8 cellular contexts compared by ENCODE assay signal in the genomic region with DNA sequence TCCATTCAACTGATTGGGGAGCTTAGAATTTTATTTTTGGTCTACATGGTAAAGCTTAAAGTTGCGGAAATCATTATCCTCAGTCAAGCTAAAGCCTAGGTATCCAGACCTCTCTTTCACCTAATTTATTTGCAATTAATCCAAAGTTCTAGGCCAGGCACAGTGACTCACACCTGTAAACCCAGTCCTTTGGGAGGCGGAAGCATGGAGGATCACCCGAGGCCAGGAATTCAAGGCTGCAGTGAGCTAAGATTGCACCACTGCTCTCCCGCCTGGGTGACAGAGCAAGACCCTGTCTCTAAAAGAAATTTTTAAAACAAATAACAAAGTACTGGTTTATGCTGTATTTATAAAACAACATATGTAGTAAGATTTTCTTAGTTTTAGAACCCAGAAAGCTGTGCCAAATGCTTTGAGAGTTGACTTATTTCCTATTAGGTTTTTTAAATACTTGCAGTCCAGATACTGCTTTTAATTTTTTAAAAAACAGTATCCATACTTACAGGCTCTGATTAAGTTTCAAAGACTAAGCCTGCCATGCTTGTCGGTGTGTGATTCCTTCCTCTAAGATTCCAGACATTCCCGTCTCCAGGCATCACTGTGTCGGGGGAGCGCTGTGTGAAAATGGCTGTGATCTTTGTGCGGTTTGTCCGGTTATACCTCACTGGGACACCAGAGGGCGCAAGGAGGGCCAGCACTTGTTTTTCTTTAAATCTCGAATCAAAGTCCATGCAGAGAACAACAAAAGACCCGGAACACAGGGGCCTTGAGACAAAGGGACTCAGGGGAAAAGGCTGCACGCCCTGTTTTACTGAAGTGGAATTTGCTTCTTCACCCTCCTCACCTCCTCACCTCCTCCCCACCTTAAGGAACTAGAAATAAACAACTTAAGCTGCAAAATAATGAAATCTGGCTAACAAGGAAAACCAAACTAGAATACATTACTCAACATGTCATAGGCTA. TPM values are rescaled to one million over a fixed set of nuclear protein-coding genes. Genes with fewer than 3 reads are reported as not detected.
A peak's percentile ranks its signal among the peaks of the same experiment; 100 is the strongest.
DNase-seq lines count a peak whose midpoint lies in the region; ATAC-seq and TF ChIP-seq lines count a peak whose summit lies in the region.

No MANE protein-coding gene starts in this region.

- peak overlapping the region; percentile 24 for H3K4me3 Mint-ChIP-seq in activated T-helper 1 cell treated with anti-CD3 and anti-CD28 coated beads, Interleukin-12 subunit alpha, Interleukin-12 subunit beta, Interleukin-2, Interleukin-4 antibody, amounts not matched to agents 30 ng/mL and 10 ng/mL and 1 ng/mL, durations not matched to agents 14 hours and 24 hours and 36 hours
- H3K4me3 Mint-ChIP-seq in nephron = peak overlapping the region; percentile 44 to 59 (median 55)

- H3K36me3 ChIP-seq in DND-41 (ENCODE audit: insufficient read depth, low read length) (no peaks in the 10 kb centered on the region), KMS-11 (ENCODE audit: insufficient read depth) (no peaks in the 10 kb centered on the region), PC-9 (ENCODE audit: low read depth) (no peaks in the 10 kb centered on the region)

- H3K27ac ChIP-seq in DND-41 (ENCODE audit: low read length) = peak overlapping the region; percentile 72
- H3K27ac ChIP-seq in KMS-11 = peak overlapping the region; percentile 45
- H3K27ac ChIP-seq in PC-9 = peak overlapping the region; percentile 70

- BruUV-seq in PC-9 (replicated peaks; lab: Mats Ljungman, UMichigan) = TSS peak; percentile 62

- H3K4me3 ChIP-seq in DND-41 (ENCODE audit: low read depth in 1 of 2, low read length in 2 of 2) = peak overlapping the region in 1 of 2 experiments; percentile 55; a peak in 3 of 4 replicates
- H3K4me3 ChIP-seq in KMS-11 (IDR thresholded peaks at IDR 0.05; ENCODE audit: insufficient read depth, low read depth, low read length) = no peak overlapping the region
- peak overlapping the region; percentile 51 for H3K4me3 ChIP-seq in PC-9

- no peaks in the 10 kb centered on the region for H3K79me2 ChIP-seq in DND-41 (ENCODE audit: insufficient read depth, low read length)
- H3K79me2 ChIP-seq in KMS-11 (ENCODE audit: insufficient read depth, low read depth) = no peaks in the 10 kb centered on the region
- no peaks in the 10 kb centered on the region for H3K79me2 ChIP-seq in PC-9 (ENCODE audit: low read depth)

- H3K9ac ChIP-seq in DND-41 (ENCODE audit: low read depth, low read length) (peak overlapping the region; percentile 44), KMS-11 (peak overlapping the region; percentile 26; the same call in 1 of the 2 replicates)

- peak overlapping the region; percentile 84 for H3K27ac Mint-ChIP-seq in activated T-helper 1 cell treated with anti-CD3 and anti-CD28 coated beads, Interleukin-12 subunit alpha, Interleukin-12 subunit beta, Interleukin-2, Interleukin-4 antibody, amounts not matched to agents 30 ng/mL and 10 ng/mL and 1 ng/mL, durations not matched to agents 14 hours and 24 hours and 36 hours
- H3K27ac Mint-ChIP-seq in nephron = peak overlapping the region; percentile 99 to 100 (median 99)

- H3K4me2 ChIP-seq in DND-41 (ENCODE audit: insufficient read depth, low read length) = peak overlapping the region; percentile 73
- H3K4me2 ChIP-seq in KMS-11 = peak overlapping the region; percentile 30; the same call in 1 of the 2 replicates
- peak overlapping the region; percentile 79 for H3K4me2 ChIP-seq in PC-9

- peaks cover 10% of the 10 kb centered on the region; the same call in 1 of the 2 replicates for H3F3A ChIP-seq in PC-9 (ENCODE audit: insufficient read depth, low read depth)

- peak overlapping the region; percentile 64 for H2AFZ ChIP-seq in DND-41 (ENCODE audit: low read depth, low read length)
- H2AFZ ChIP-seq in KMS-11 (ENCODE audit: low read depth) = peak overlapping the region; percentile 72
- H2AFZ ChIP-seq in PC-9 = peak overlapping the region; percentile 75

- H3K27me3 ChIP-seq in DND-41 (ENCODE audit: insufficient read depth, low read length, poor library complexity) (no peaks in the 10 kb centered on the region), KMS-11 (ENCODE audit: insufficient read depth, low read depth) (no peaks in the 10 kb centered on the region), PC-9 (ENCODE audit: insufficient read depth, low read depth) (no peaks in the 10 kb centered on the region)

- H3K4me1 Mint-ChIP-seq in activated T-helper 1 cell treated with anti-CD3 and anti-CD28 coated beads, Interleukin-12 subunit alpha, Interleukin-12 subunit beta, Interleukin-2, Interleukin-4 antibody, amounts not matched to agents 30 ng/mL and 10 ng/mL and 1 ng/mL, durations not matched to agents 14 hours and 24 hours and 36 hours (ENCODE audit: low read depth) = peaks cover 8% of the 10 kb centered on the region
- H3K4me1 Mint-ChIP-seq in nephron = peaks cover 12% of the 10 kb centered on the region

- H3K27me3 Mint-ChIP-seq in activated T-helper 1 cell treated with anti-CD3 and anti-CD28 coated beads, Interleukin-12 subunit alpha, Interleukin-12 subunit beta, Interleukin-2, Interleukin-4 antibody, amounts not matched to agents 30 ng/mL and 10 ng/mL and 1 ng/mL, durations not matched to agents 14 hours and 24 hours and 36 hours (ENCODE audit: insufficient read depth) = peaks cover 10% of the 10 kb centered on the region
- H3K27me3 Mint-ChIP-seq in nephron (ENCODE audit: low read depth) = peaks cover 4% of the 10 kb centered on the region

- ATAC-seq in DND-41 (ENCODE audit: insufficient read depth, low read depth) = peak; percentile 93
- peak; percentile 90 for ATAC-seq in GM21723 (IDR thresholded peaks at IDR 0.05; ENCODE audit: unreplicated experiment)
- ATAC-seq in stimulated activated naive CD8-positive, alpha-beta T cell treated with anti-CD3 and anti-CD28 coated beads, Interleukin-15, Interleukin-2, amounts not matched to agents 100 U/mL and 50 U/mL, for 24 hours = peak; percentile 78

- no peaks in the 10 kb centered on the region for H4K20me1 ChIP-seq in DND-41 (ENCODE audit: insufficient read depth, low read length)
- H4K20me1 ChIP-seq in KMS-11 (ENCODE audit: insufficient read depth) = no peaks in the 10 kb centered on the region
- H4K20me1 ChIP-seq in PC-9 (ENCODE audit: insufficient read depth) = no peaks in the 10 kb centered on the region

- POLR2A ChIA-PET in PC-9 (lab: Charles Lee; ENCODE audit: unreplicated experiment) = interaction anchor here (0.6 to 0.7 kb wide), 2 partner anchors 23 to 68 kb away, joined by 3 read pairs; no protein-coding TSS in a partner anchor

- H3K4me1 ChIP-seq in DND-41 (ENCODE audit: insufficient read depth, low read length) (peaks cover 18% of the 10 kb centered on the region), KMS-11 (ENCODE audit: low read depth, poor library complexity, severe bottlenecking) (peaks cover 11% of the 10 kb centered on the region), PC-9 (replicated peaks; ENCODE audit: insufficient read depth) (peaks cover 14% of the 10 kb centered on the region)

- no peaks in the 10 kb centered on the region for H3K36me3 Mint-ChIP-seq in activated T-helper 1 cell treated with anti-CD3 and anti-CD28 coated beads, Interleukin-12 subunit alpha, Interleukin-12 subunit beta, Interleukin-2, Interleukin-4 antibody, amounts not matched to agents 30 ng/mL and 10 ng/mL and 1 ng/mL, durations not matched to agents 14 hours and 24 hours and 36 hours (ENCODE audit: low read depth)
- H3K36me3 Mint-ChIP-seq in nephron (ENCODE audit: low read depth) = no peaks in the 10 kb centered on the region

- intact Hi-C loops in PC-9 (cut with micrococcal nuclease; ENCODE audit: unreplicated experiment) = loop anchor here (1.0 to 2.0 kb wide), 5 partner anchors 13 to 66 kb away; a partner anchor contains a TSS
- intact Hi-C loops in activated T-helper 1 cell treated with anti-CD3 and anti-CD28 coated beads, Interleukin-12 subunit alpha, Interleukin-12 subunit beta, Interleukin-2, Interleukin-4 antibody, amounts not matched to agents 30 ng/mL and 10 ng/mL and 1 ng/mL, durations not matched to agents 14 hours and 24 hours and 36 hours (cut with micrococcal nuclease) = loop anchor here (1.0 to 5.0 kb wide), 6 partner anchors 13 to 507 kb away; no protein-coding TSS in a partner anchor

- H3K9me3 ChIP-seq in DND-41 (ENCODE audit: insufficient read depth, low read length, severe bottlenecking) = no peaks in the 10 kb centered on the region
- no peaks in the 10 kb centered on the region for H3K9me3 ChIP-seq in PC-9 (ENCODE audit: insufficient read depth, low read depth)

- CTCF ChIA-PET in PC-9 (lab: Charles Lee) = interaction anchor here (0.6 to 1.6 kb wide), 8 partner anchors 16 to 497 kb away, joined by 3 to 9 read pairs (median 4); no protein-coding TSS in a partner anchor

- DNase-seq in DND-41 = peak; percentile 89
- peak; percentile 75 to 85 for DNase-seq in PC-9
- peak; percentile 72 for DNase-seq in activated T-helper 1 cell treated with anti-CD3 and anti-CD28 coated beads, Interleukin-12 subunit alpha, Interleukin-12 subunit beta, Interleukin-2, Interleukin-4 antibody, amounts not matched to agents 30 ng/mL and 10 ng/mL and 1 ng/mL, durations not matched to agents 14 hours and 24 hours and 36 hours (ENCODE audit: low spot score)
- peak; percentile 92 for DNase-seq in fibroblast of peridontal ligament (ENCODE audit: extremely low read depth)
- DNase-seq in stimulated activated naive CD8-positive, alpha-beta T cell treated with anti-CD3 and anti-CD28 coated beads, Interleukin-15, Interleukin-2, amounts not matched to agents 100 U/mL and 50 U/mL, for 24 hours = peak; percentile 85

- peak; percentile 95 for TF ChIP-seq CTCF in DND-41 (IDR thresholded peaks at IDR 0.05; ENCODE audit: borderline replicate concordance, extremely low read depth, low read length, poor library complexity, severe bottlenecking)
- TF ChIP-seq CTCF in KMS-11 (conservative IDR thresholded peaks at IDR 0.05; ENCODE audit: low read depth, low read length) = peak; percentile 91
- TF ChIP-seq CTCF in PC-9 (conservative IDR thresholded peaks at IDR 0.05) = peak; percentile 91
- peak; percentile 84 to 92 (median 91) for TF ChIP-seq CTCF in nephron (IDR thresholded peaks at IDR 0.05; ENCODE audit: unreplicated experiment in 3 of 3)

- no peaks in the 10 kb centered on the region for H3K9me3 Mint-ChIP-seq in activated T-helper 1 cell treated with anti-CD3 and anti-CD28 coated beads, Interleukin-12 subunit alpha, Interleukin-12 subunit beta, Interleukin-2, Interleukin-4 antibody, amounts not matched to agents 30 ng/mL and 10 ng/mL and 1 ng/mL, durations not matched to agents 14 hours and 24 hours and 36 hours
- peaks cover 2% of the 10 kb centered on the region for H3K9me3 Mint-ChIP-seq in nephron

- H3K9me2 ChIP-seq in PC-9 (ENCODE audit: insufficient read depth) = no peaks in the 10 kb centered on the region

RNA-seq across cellular contexts. Expression of a gene that starts 24.6 kb away (rescaled TPM):
- total RNA-seq in PC-9 (2021) = 143 and 171 TPM in 2 replicates
- 314 and 321 TPM in 2 replicates for total RNA-seq in activated T-helper 1 cell treated with anti-CD3 and anti-CD28 coated beads, Interleukin-12 subunit alpha, Interleukin-12 subunit beta, Interleukin-2, Interleukin-4 antibody, amounts not matched to agents 30 ng/mL and 10 ng/mL and 1 ng/mL, durations not matched to agents 14 hours and 24 hours and 36 hours
